18 cellular contexts compared by ENCODE assay signal in genomic region chr6:136016228-136017225, GRCh38.
A peak's percentile ranks its signal among the peaks of the same experiment; 100 is the strongest.
DNase-seq lines count a peak whose midpoint lies in the region; ATAC-seq lines count a peak whose summit lies in the region.
"Had no signal": no experiment of that assay in that cellular context is flagged by ENCODE, and none has a peak within 500 bp of the region (broad histone marks: within the 10 kb centered on the region; RNA-seq: fewer than 3 reads in every experiment).

No MANE protein-coding gene starts in this region.

- ATAC-seq in HG02938 (IDR thresholded peaks at IDR 0.05; ENCODE audit: unreplicated experiment) = no peak
- ATAC-seq: mucosa of descending colon, pancreas had no signal

- no peaks in the 10 kb centered on the region for H3K36me3 ChIP-seq in SJSA1
- H3K36me3 ChIP-seq: pancreas, SJCRH30, uterus had no signal

- peak overlapping the region; percentile 86; the same call in 1 of the 2 replicates for H3K27ac ChIP-seq in SJSA1
- H3K27ac ChIP-seq: pancreas, SJCRH30, uterus had no signal

- H3K4me3 ChIP-seq in SJSA1 = no peak overlapping the region
- H3K4me3 ChIP-seq: mucosa of descending colon, pancreas, SJCRH30, uterus had no signal

- no peaks in the 10 kb centered on the region for H3K9me3 ChIP-seq in SJSA1 (replicated peaks)
- H3K9me3 ChIP-seq: mucosa of descending colon, pancreas, SJCRH30, uterus had no signal

- no peaks in the 10 kb centered on the region for H3K27me3 ChIP-seq in SJSA1 (replicated peaks)
- H3K27me3 ChIP-seq: pancreas, SJCRH30, uterus had no signal

- DNase-seq in EH (ENCODE audit: low read depth) = peak; percentile 57
- DNase-seq in NCI-H1092 (lab: John Stamatoyannopoulos, UW) = peak; percentile 7
- no peak for DNase-seq in SJSA1 (ENCODE audit: low read depth in 1 of 2, low spot score in 2 of 2)
- DNase-seq in iPS-NIHi11 (ENCODE audit: low spot score) = peak; percentile 47
- no peak for DNase-seq in NCI-H226
- DNase-seq in NCI-H510A treated with DMSO at 0.1 percent for 48 hours (lab: John Stamatoyannopoulos, UW) = no peak
- no peak for DNase-seq in activated T-cell treated with anti-CD3 and anti-CD28 coated beads, Interleukin-2, amount 50 U/mL, for 48 hours
- DNase-seq: activated CD4-positive, alpha-beta T cell treated with anti-CD3 and anti-CD28 coated beads, Interleukin-2, amount 10 ng/mL, durations not matched to agents 7 days and 5 days; caudate nucleus; glutamatergic neuron; GOT3; mucosa of descending colon; NCI-H146; pancreas; stimulated activated CD4-positive, alpha-beta T cell treated with anti-CD3 and anti-CD28 coated beads, Interleukin-12 subunit alpha, Interleukin-12 subunit beta, amount 100 ng/mL, for 4 hours; uterus had no signal

- peaks cover 41% of the 10 kb centered on the region for H3K4me1 ChIP-seq in SJSA1 (replicated peaks)
- H3K4me1 ChIP-seq: pancreas, uterus had no signal

Comparison
In these comparisons a context has a peak if more than half of its experiments do, and no peak if none do; other contexts are left out.
1. DNase-seq: peak in EH (single experiment), NCI-H1092 (single experiment) and iPS-NIHi11 (single experiment); none in SJSA1 (0 of 2), NCI-H226 (single experiment), NCI-H510A treated with DMSO at 0.1 percent for 48 hours (single experiment) and activated T-cell treated with anti-CD3 and anti-CD28 coated beads, Interleukin-2, amount 50 U/mL, for 48 hours (0 of 2).